Comparison of ENCODE assay signal across 13 cellular contexts in genomic region chr3:134453631-134454030, GRCh38. TPM values are rescaled to one million over a fixed set of nuclear protein-coding genes. Genes with fewer than 3 reads are reported as not detected.
A peak's percentile ranks its signal among the peaks of the same experiment; 100 is the strongest.
DNase-seq lines count a peak whose midpoint lies in the region; ATAC-seq and TF ChIP-seq lines count a peak whose summit lies in the region.
"Had no signal": no experiment of that assay in that cellular context is flagged by ENCODE, and none has a peak within 500 bp of the region (broad histone marks: within the 10 kb centered on the region; RNA-seq: fewer than 3 reads in every experiment).

No MANE protein-coding gene starts in this region.

- H3K27ac Mint-ChIP-seq in T-helper 17 cell: no peak overlapping the region

- H3K4me1 ChIP-seq in HAP-1 (no peaks in the 10 kb centered on the region), SJCRH30 (no peaks in the 10 kb centered on the region), foreskin keratinocyte (no peaks in the 10 kb centered on the region)

- H3K4me3 ChIP-seq in HAP-1: no peak overlapping the region
- no peak overlapping the region for H3K4me3 ChIP-seq in SJCRH30

- H3K4me3 Mint-ChIP-seq in T-helper 17 cell: no peak overlapping the region

- in situ Hi-C loops in HAP-1 (cut with MboI; ENCODE audit: low sequenced_read_pairs): no loop called here

- peaks cover 2% of the 10 kb centered on the region for H3K36me3 Mint-ChIP-seq in T-helper 17 cell (ENCODE audit: low read depth)

- H3K36me3 ChIP-seq in HAP-1 (replicated peaks) (no peaks in the 10 kb centered on the region), SJCRH30 (no peaks in the 10 kb centered on the region)

- peaks cover 54% of the 10 kb centered on the region for H3K27me3 Mint-ChIP-seq in T-helper 17 cell

- H3K27ac ChIP-seq in SJCRH30: no peak overlapping the region
- no peak overlapping the region for H3K27ac ChIP-seq in foreskin keratinocyte

- ATAC-seq in foreskin keratinocyte: no peak
- no peak for ATAC-seq in T-helper 17 cell
- no peak for ATAC-seq in HG02938 (IDR thresholded peaks at IDR 0.05; ENCODE audit: unreplicated experiment)

- peaks cover 2% of the 10 kb centered on the region for H3K4me1 Mint-ChIP-seq in T-helper 17 cell

- no peaks in the 10 kb centered on the region for H3K9me3 ChIP-seq in HAP-1
- no peaks in the 10 kb centered on the region for H3K9me3 ChIP-seq in SJCRH30 (replicated peaks)
- H3K9me3 ChIP-seq in T-helper 17 cell (ENCODE audit: control insufficient read depth, low read length, poor library complexity, severe bottlenecking): no peaks in the 10 kb centered on the region

- H3K27me3 ChIP-seq in HAP-1 (ENCODE audit: low read depth) (peaks cover 6% of the 10 kb centered on the region; the same call in 1 of the 2 replicates), SJCRH30 (no peaks in the 10 kb centered on the region; the same call in 1 of the 2 replicates), foreskin keratinocyte (no peaks in the 10 kb centered on the region)

- TF ChIP-seq CTCF in foreskin keratinocyte (conservative IDR thresholded peaks at IDR 0.05): peak; percentile 45

- DNase-seq in COR-L47 (lab: John Stamatoyannopoulos, UW) (peak; percentile 2), HAP-1 (ENCODE audit: low spot score in 2 of 2) (peak; percentile 32 to 52), SJCRH30 (peak; percentile 40 to 42), foreskin keratinocyte (no peak), T-helper 17 cell (no peak)
- DNase-seq in activated CD4-positive, CD25-positive, alpha-beta regulatory T cell treated with anti-CD3 and anti-CD28 coated beads, Interleukin-2, amount 50 U/mL, for 72 hours: no peak
- DNase-seq in effector CD8-positive, alpha-beta T cell (lab: John Stamatoyannopoulos, UW): no peak
- DNase-seq: activated CD8-positive, alpha-beta memory T cell treated with anti-CD3 and anti-CD28 coated beads, Interleukin-2, amount 50 U/mL, for 48 hours; hypothalamus; mesenchymal stem cell; NCI-H2029; posterior cingulate gyrus had no signal

RNA-seq across cellular contexts. Expression of gene ANAPC13, which starts 32.2 kb away (rescaled TPM):
- 70.1 and 76.2 TPM in 2 replicates for total RNA-seq in SJCRH30 (2014; rRNA removed; shearing (Covaris generic))
- total RNA-seq in foreskin keratinocyte (54.6 and 60.3 TPM in 2 replicates), T-helper 17 cell (10 to 100 TPM; 23.0 to 23.9 TPM)
- 61.6 and 61.9 TPM in 2 replicates for polyA plus RNA-seq in foreskin keratinocyte

RNA-seq across cellular contexts. Expression of gene CEP63, which starts 32.2 kb away (rescaled TPM):
- 22.8 and 36.1 TPM in 2 replicates for total RNA-seq in SJCRH30 (2014; rRNA removed; shearing (Covaris generic))
- total RNA-seq in foreskin keratinocyte (18.7 and 23.1 TPM in 2 replicates), T-helper 17 cell (10 to 100 TPM; 17.0 to 20.1 TPM)
- 11.0 and 13.4 TPM in 2 replicates for polyA plus RNA-seq in foreskin keratinocyte

Comparison
In these comparisons a context has a peak if more than half of its experiments do, and no peak if none do; other contexts are left out.
1. DNase-seq: peak in COR-L47 (single experiment), HAP-1 (2 of 2) and SJCRH30 (2 of 2); none in foreskin keratinocyte (0 of 2), activated CD4-positive, CD25-positive, alpha-beta regulatory T cell treated with anti-CD3 and anti-CD28 coated beads, Interleukin-2, amount 50 U/mL, for 72 hours (single experiment), T-helper 17 cell (0 of 3) and effector CD8-positive, alpha-beta T cell (single experiment).